Comparison of ENCODE assay signal across 1 cellular context in genomic region chr15:78422571-78423340, GRCh38.
TF ChIP-seq lines count a peak whose summit lies in the region.

No MANE protein-coding gene starts in this region.

TF ChIP-seq in HepG2, 621 proteins besides CTCF, POLR2A, EP300 and RAD21 (continued from another document and continues in another):
- no peak for TF ChIP-seq GRHL1 (CRISPR knock-in tag; conservative IDR thresholded peaks at IDR 0.05)
- TF ChIP-seq TERF1 (CRISPR knock-in tag; IDR thresholded peaks at IDR 0.05), result no peak
- TF ChIP-seq SNAPC5 (CRISPR knock-in tag; IDR thresholded peaks at IDR 0.05; ENCODE audit: borderline replicate concordance), result no peak
- TF ChIP-seq ZFAT (CRISPR knock-in tag; conservative IDR thresholded peaks at IDR 0.05), result no peak
- TF ChIP-seq SRSF4 (IDR thresholded peaks at IDR 0.05; ENCODE audit: low read depth, low read length, poor library complexity, severe bottlenecking), result no peak
- no peak for TF ChIP-seq CHD4 (IDR thresholded peaks at IDR 0.05; ENCODE audit: borderline replicate concordance, low read length)
- no peak for TF ChIP-seq BHLHE40 (IDR thresholded peaks at IDR 0.05; ENCODE audit: low read length)
- TF ChIP-seq AGO2 (optimal IDR thresholded peaks at IDR 0.05; ENCODE audit: low read depth, low read length), result no peak
- no peak for TF ChIP-seq ZNF558 (CRISPR knock-in tag; IDR thresholded peaks at IDR 0.05; ENCODE audit: borderline replicate concordance)
- TF ChIP-seq ZNF326 (CRISPR knock-in tag; IDR thresholded peaks at IDR 0.05; ENCODE audit: borderline replicate concordance), result no peak
- no peak for TF ChIP-seq MEIS2 (CRISPR knock-in tag; IDR thresholded peaks at IDR 0.05)
- no peak for TF ChIP-seq MLX (CRISPR knock-in tag; IDR thresholded peaks at IDR 0.05)
- TF ChIP-seq ATF3 (CRISPR knock-in tag; IDR thresholded peaks at IDR 0.05), result no peak
- no peak for TF ChIP-seq PRMT3 (CRISPR knock-in tag; IDR thresholded peaks at IDR 0.05; ENCODE audit: borderline replicate concordance, low read depth)
- no peak for TF ChIP-seq DDIT3 (CRISPR knock-in tag; IDR thresholded peaks at IDR 0.05)
- TF ChIP-seq SATB2 (CRISPR knock-in tag; IDR thresholded peaks at IDR 0.05), result no peak
- peak; percentile 57 to 66; a peak in 2 of 4 replicates for TF ChIP-seq HMGXB4 (CRISPR knock-in tag; IDR thresholded peaks at IDR 0.05; ENCODE audit: borderline replicate concordance in 1 of 2, low read depth in 1 of 2)
- no peak for TF ChIP-seq ZNF616 (CRISPR knock-in tag; IDR thresholded peaks at IDR 0.05; ENCODE audit: low read depth)
- TF ChIP-seq ZBTB1 (CRISPR knock-in tag; IDR thresholded peaks at IDR 0.05; ENCODE audit: borderline replicate concordance), result no peak
- TF ChIP-seq ZFY (CRISPR knock-in tag; IDR thresholded peaks at IDR 0.05), result no peak
- no peak for TF ChIP-seq ZBTB37 (CRISPR knock-in tag; IDR thresholded peaks at IDR 0.05)
- TF ChIP-seq KAT7 (CRISPR knock-in tag; IDR thresholded peaks at IDR 0.05; ENCODE audit: borderline replicate concordance), result no peak
- no peak for TF ChIP-seq ZNF770 (CRISPR knock-in tag; IDR thresholded peaks at IDR 0.05)
- no peak for TF ChIP-seq SMAD9 (CRISPR knock-in tag; IDR thresholded peaks at IDR 0.05)
- TF ChIP-seq GABPA (IDR thresholded peaks at IDR 0.05; ENCODE audit: low read depth, low read length), result no peak
- TF ChIP-seq GABPA (CRISPR knock-in tag; IDR thresholded peaks at IDR 0.05; ENCODE audit: low read depth), result peak; percentile 10; the same call in 1 of the 2 replicates
- no peak for TF ChIP-seq ZNF230 (CRISPR knock-in tag; IDR thresholded peaks at IDR 0.05)
- no peak for TF ChIP-seq STAT5B (CRISPR knock-in tag; IDR thresholded peaks at IDR 0.05)
- TF ChIP-seq FUBP1 (CRISPR knock-in tag; IDR thresholded peaks at IDR 0.05; ENCODE audit: borderline replicate concordance), result no peak
- no peak for TF ChIP-seq TEAD3 (CRISPR knock-in tag; optimal IDR thresholded peaks at IDR 0.05; ENCODE audit: borderline replicate concordance)
- 0 out of 2 replicates have a peak, but pooled peaks have one; percentile 45 for TF ChIP-seq GATAD2A (CRISPR knock-in tag; IDR thresholded peaks at IDR 0.05)
- no peak for TF ChIP-seq ZNF510 (CRISPR knock-in tag; IDR thresholded peaks at IDR 0.05; ENCODE audit: low read depth)
- no peak for TF ChIP-seq NFKBIZ (CRISPR knock-in tag; IDR thresholded peaks at IDR 0.05)
- no peak for TF ChIP-seq SP2 (CRISPR knock-in tag; IDR thresholded peaks at IDR 0.05)
- TF ChIP-seq RARG (CRISPR knock-in tag; IDR thresholded peaks at IDR 0.05; ENCODE audit: low read depth), result no peak
- TF ChIP-seq NBN (conservative IDR thresholded peaks at IDR 0.05), result no peak
- TF ChIP-seq CEBPZ (IDR thresholded peaks at IDR 0.05; ENCODE audit: low read length), result no peak
- no peak for TF ChIP-seq HHEX (CRISPR knock-in tag; IDR thresholded peaks at IDR 0.05)
- TF ChIP-seq MXD1 (CRISPR knock-in tag; IDR thresholded peaks at IDR 0.05), result no peak
- no peak for TF ChIP-seq ZNF674 (CRISPR knock-in tag; IDR thresholded peaks at IDR 0.05; ENCODE audit: low read depth)
- no peak for TF ChIP-seq ZNF207 (IDR thresholded peaks at IDR 0.05; ENCODE audit: borderline replicate concordance)
- no peak for TF ChIP-seq PHF20 (CRISPR knock-in tag; IDR thresholded peaks at IDR 0.05)
- TF ChIP-seq ZNF530 (CRISPR knock-in tag; IDR thresholded peaks at IDR 0.05; ENCODE audit: low read depth), result no peak
- TF ChIP-seq ZBTB33 (CRISPR knock-in tag; IDR thresholded peaks at IDR 0.05), result no peak
- no peak for TF ChIP-seq POLR2G (IDR thresholded peaks at IDR 0.05; ENCODE audit: low read depth, low read length)
- no peak for TF ChIP-seq ZNF749 (CRISPR knock-in tag; IDR thresholded peaks at IDR 0.05; ENCODE audit: borderline replicate concordance)
